Comparison of ENCODE assay signal across 15 cellular contexts in genomic region chr17:29124931-29125270, GRCh38. TPM values are rescaled to one million over a fixed set of nuclear protein-coding genes. Genes with fewer than 3 reads are reported as not detected.
A peak's percentile ranks its signal among the peaks of the same experiment; 100 is the strongest.
DNase-seq lines count a peak whose midpoint lies in the region; ATAC-seq, FAIRE-seq and TF ChIP-seq lines count a peak whose summit lies in the region.
"Had no signal": no experiment of that assay in that cellular context is flagged by ENCODE, and none has a peak within 500 bp of the region (broad histone marks: within the 10 kb centered on the region; RNA-seq: fewer than 3 reads in every experiment).

No MANE protein-coding gene starts in this region.

- WGBS in pancreas, 2 donors: 55 to 64% methylated on average over 5 of the region's 5 CpGs

- TF ChIP-seq POLR2A in H54 (IDR thresholded peaks at IDR 0.05; ENCODE audit: low read depth, low read length): no peak
- TF ChIP-seq POLR2A in Peyer's patch (IDR thresholded peaks at IDR 0.05): no peak

- peak overlapping the region in 1 of 4 donors; percentile 25 for H3K27ac ChIP-seq in Peyer's patch
- no peak overlapping the region for H3K27ac ChIP-seq in pancreas
- H3K27ac ChIP-seq: ovary had no signal

- DNase-seq in H54 (ENCODE audit: insufficient read length, low spot score) (peak; percentile 77), Peyer's patch (peak in 2 of 3 donors; percentile 67 to 75), glutamatergic neuron (no peak), pancreas (peak in 5 of 6 donors; percentile 52 to 86 (median 73)), cerebellar cortex (ENCODE audit: low spot score) (no peak)
- DNase-seq in stimulated activated CD4-positive, alpha-beta T cell treated with anti-CD3 and anti-CD28 coated beads, Interleukin-12 subunit alpha, Interleukin-12 subunit beta, amount 100 ng/mL, for 4 hours: no peak
- DNase-seq: cerebellar nuclear complex; DMS 273 treated with DMSO at 0.1 percent for 48 hours; ovary; stimulated activated CD4-positive, alpha-beta T cell treated with anti-CD3 and anti-CD28 coated beads, Interleukin-4, amount 100 ng/mL, for 24 hours had no signal

- H3K9me3 ChIP-seq in Peyer's patch (no peaks in the 10 kb centered on the region), pancreas (no peaks in the 10 kb centered on the region)
- H3K9me3 ChIP-seq: ovary had no signal

- H3K27ac Mint-ChIP-seq in glutamatergic neuron (ENCODE audit: unreplicated experiment): peak overlapping the region; percentile 75

- H3K4me1 ChIP-seq in Peyer's patch (peaks cover 0 to 24% (median 0%) of the 10 kb centered on the region in 4 donors), pancreas (peaks cover 0 to 4% (median 0%) of the 10 kb centered on the region in 3 donors)

- H3K4me3 Mint-ChIP-seq in glutamatergic neuron (ENCODE audit: unreplicated experiment): no peak overlapping the region

- H3K27me3 ChIP-seq in Peyer's patch (no peaks in the 10 kb centered on the region), pancreas (no peaks in the 10 kb centered on the region)
- H3K27me3 ChIP-seq: ovary had no signal

- ATAC-seq in pancreas (peak; percentile 52 to 80 (median 66)), HG02759 (IDR thresholded peaks at IDR 0.05; ENCODE audit: unreplicated experiment) (no peak), HG03196 (IDR thresholded peaks at IDR 0.05; ENCODE audit: unreplicated experiment) (no peak)

- peaks cover 9% of the 10 kb centered on the region for H3K27me3 Mint-ChIP-seq in glutamatergic neuron (ENCODE audit: unreplicated experiment)

- H3K4me3 ChIP-seq in Peyer's patch (no peak overlapping the region), pancreas (no peak overlapping the region)
- H3K4me3 ChIP-seq: ovary had no signal

- no peak for FAIRE-seq in H54 (lab: Jason Lieb, UNC)
- FAIRE-seq in pancreas (lab: Jason Lieb, UNC): no peak
- FAIRE-seq: GM19239, H1, keratinocyte had no signal

- no peaks in the 10 kb centered on the region for H3K36me3 Mint-ChIP-seq in glutamatergic neuron (ENCODE audit: unreplicated experiment)

- intact Hi-C loops in pancreas (cut with DNase I): no loop called here

- peaks cover 14% of the 10 kb centered on the region for H3K9me3 Mint-ChIP-seq in glutamatergic neuron (ENCODE audit: unreplicated experiment)

- TF ChIP-seq CTCF in Peyer's patch (IDR thresholded peaks at IDR 0.05) (no peak), glutamatergic neuron (IDR thresholded peaks at IDR 0.05; ENCODE audit: partially characterized antibody, unreplicated experiment) (no peak), pancreas (IDR thresholded peaks at IDR 0.05) (no peak)

- H3K4me1 Mint-ChIP-seq in glutamatergic neuron (ENCODE audit: low read depth, unreplicated experiment): peaks cover 41% of the 10 kb centered on the region

- H3K36me3 ChIP-seq in Peyer's patch: peaks cover 0 to 37% (median 0%) of the 10 kb centered on the region in 3 donors
- H3K36me3 ChIP-seq in pancreas: peaks cover 2 to 18% (median 9%) of the 10 kb centered on the region in 3 donors
- H3K36me3 ChIP-seq: ovary had no signal

RNA-seq across cellular contexts. Expression of gene MYO18A, which starts 55.3 kb away (rescaled TPM):
- 100 to 1,000 TPM; 104 to 359 (median 188) TPM for total RNA-seq in Peyer's patch
- total RNA-seq in glutamatergic neuron (ENCODE audit: unreplicated experiment): 465 TPM
- 10 to 100 TPM; 21.3 to 47.0 (median 28.9) TPM for total RNA-seq in pancreas
- 10 to 100 TPM; 48.2 to 85.3 TPM for polyA plus RNA-seq in pancreas

Comparison
In these comparisons a context has a peak if more than half of its experiments do, and no peak if none do; other contexts are left out.
1. DNase-seq: peak in H54 (single experiment), Peyer's patch (2 of 3) and pancreas (5 of 6); none in glutamatergic neuron (single experiment), cerebellar cortex (single experiment) and stimulated activated CD4-positive, alpha-beta T cell treated with anti-CD3 and anti-CD28 coated beads, Interleukin-12 subunit alpha, Interleukin-12 subunit beta, amount 100 ng/mL, for 4 hours (single experiment).
2. ATAC-seq: peak in pancreas (4 of 4); none in HG02759 (single experiment) and HG03196 (single experiment).